In the genomic region with DNA sequence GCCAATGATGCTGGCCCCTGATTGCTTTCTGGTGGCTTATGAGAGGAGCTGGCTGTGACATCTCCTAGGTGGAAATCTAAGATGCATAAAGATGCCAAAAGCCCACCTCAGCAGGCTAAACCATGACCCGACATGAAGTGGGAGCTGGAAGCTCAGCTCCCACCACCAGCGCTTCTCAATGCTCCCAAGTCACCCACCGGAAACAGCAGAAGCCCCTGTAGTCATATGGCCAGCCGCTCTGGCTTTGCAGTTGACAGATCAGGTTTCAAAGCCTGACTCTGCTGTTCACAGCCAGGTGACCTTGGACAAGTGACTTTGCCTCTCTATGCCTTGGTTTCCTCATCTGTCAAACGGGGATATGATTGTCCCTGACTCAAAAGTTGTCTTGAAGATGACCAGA, we compare ENCODE assay signal across 21 cellular contexts. TPM values are rescaled to one million over a fixed set of nuclear protein-coding genes. Genes with fewer than 3 reads are reported as not detected.
"Had no signal": no experiment of that assay in that cellular context is flagged by ENCODE, and none has a peak within 500 bp of the region (broad histone marks: within the 10 kb centered on the region; RNA-seq: fewer than 3 reads in every experiment).

No MANE protein-coding gene starts in this region.

- H3K27ac ChIP-seq: cardiac muscle cell, hepatocyte, thoracic aorta, upper lobe of right lung had no signal

- H3K4me1 ChIP-seq: upper lobe of right lung had no signal

- H3K4me3 ChIP-seq: cardiac muscle cell, hepatocyte, thoracic aorta, upper lobe of right lung had no signal

- H3K27me3 ChIP-seq: cardiac muscle cell, hepatocyte had no signal

- H3K4me2 ChIP-seq: hepatocyte had no signal

- ATAC-seq: activated CD8-positive, alpha-beta memory T cell treated with anti-CD3 and anti-CD28 coated beads, Interleukin-2, amount 10 ng/mL, durations not matched to agents 7 days and 5 days; activated naive CD8-positive, alpha-beta T cell treated with anti-CD3 and anti-CD28 coated beads, Interleukin-2, amount 50 U/mL, for 24 hours; T-helper 17 cell; upper lobe of right lung had no signal

- H3K9me3 ChIP-seq: upper lobe of right lung had no signal

- H3K79me2 ChIP-seq: hepatocyte had no signal

- DNase-seq: activated CD4-positive, alpha-beta memory T cell treated with anti-CD3 and anti-CD28 coated beads, Interleukin-2, amount 10 ng/mL, durations not matched to agents 7 days and 5 days; activated CD4-positive, alpha-beta T cell treated with anti-CD3 and anti-CD28 coated beads, Interleukin-2, amount 10 ng/mL, durations not matched to agents 24 days and 14 days; activated CD8-positive, alpha-beta memory T cell treated with anti-CD3 and anti-CD28 coated beads, Interleukin-2, amount 10 ng/mL, durations not matched to agents 7 days and 5 days; activated gamma-delta T cell; activated naive CD4-positive, alpha-beta T cell treated with anti-CD3 and anti-CD28 coated beads, Interleukin-2, amount 50 U/mL, for 16 hours; activated naive CD8-positive, alpha-beta T cell treated with anti-CD3 and anti-CD28 coated beads, Interleukin-2, amount 50 U/mL, for 24 hours; effector CD8-positive, alpha-beta T cell; erythroblast; foreskin melanocyte; immature natural killer cell; occipital lobe; stimulated activated CD4-positive, alpha-beta T cell treated with anti-CD3 and anti-CD28 coated beads, Interleukin-4, amount 100 ng/mL, for 24 hours; stimulated activated naive CD4-positive, alpha-beta T cell treated with Interleukin-2 at 50 U/mL for 16 hours; SW 1271; T-helper 17 cell; upper lobe of right lung had no signal

- H3K36me3 ChIP-seq: cardiac muscle cell, thoracic aorta, upper lobe of right lung had no signal

- H2AFZ ChIP-seq: hepatocyte had no signal

RNA-seq across cellular contexts. Expression of a gene that starts 29.1 kb away (rescaled TPM):
- total RNA-seq: activated CD4-positive, alpha-beta memory T cell treated with anti-CD3 and anti-CD28 coated beads, Interleukin-2, amount 10 ng/mL, durations not matched to agents 7 days and 5 days; activated CD4-positive, alpha-beta T cell treated with anti-CD3 and anti-CD28 coated beads, Interleukin-2, amount 10 ng/mL, durations not matched to agents 24 days and 14 days; activated CD8-positive, alpha-beta memory T cell treated with anti-CD3 and anti-CD28 coated beads, Interleukin-2, amount 10 ng/mL, durations not matched to agents 7 days and 5 days; activated T-helper 1 cell treated with anti-CD3 and anti-CD28 coated beads, Interleukin-12 subunit alpha, Interleukin-12 subunit beta, Interleukin-2, Interleukin-4 antibody, amounts not matched to agents 30 ng/mL and 10 ng/mL and 1 ng/mL, durations not matched to agents 14 hours and 24 hours and 36 hours; mononuclear cell had no signal
- polyA plus RNA-seq: immature natural killer cell had no signal
